12 cellular contexts compared by ENCODE assay signal in genomic region chr2:85057236-85057635, GRCh38.
DNase-seq lines count a peak whose midpoint lies in the region; ATAC-seq and TF ChIP-seq lines count a peak whose summit lies in the region.
"Had no signal": no experiment of that assay in that cellular context is flagged by ENCODE, and none has a peak within 500 bp of the region (broad histone marks: within the 10 kb centered on the region; RNA-seq: fewer than 3 reads in every experiment).

No MANE protein-coding gene starts in this region.

- H3K36me3 ChIP-seq in SK-N-MC (ENCODE audit: insufficient read depth, low read length), result peaks cover 29% of the 10 kb centered on the region
- H3K36me3 ChIP-seq in naive thymus-derived CD4-positive, alpha-beta T cell (ENCODE audit: control insufficient read depth in 2 of 3, insufficient read depth in 3 of 3, low read length in 3 of 3), result peaks cover 0 to 7% (median 4%) of the 10 kb centered on the region in 3 experiments
- H3K36me3 ChIP-seq: uterus had no signal

- no peak for TF ChIP-seq CTCF in HL-60 (IDR thresholded peaks at IDR 0.05; ENCODE audit: insufficient read depth, low read length)

- H3K27ac ChIP-seq in HL-60 (replicated peaks) (peak overlapping the region; percentile 52), SK-N-MC (peak overlapping the region; percentile 89)
- no peak overlapping the region for H3K27ac ChIP-seq in naive thymus-derived CD4-positive, alpha-beta T cell (ENCODE audit: low read depth, low read length)
- H3K27ac ChIP-seq: uterus, VCaP had no signal

- H3K27me3 Mint-ChIP-seq in activated T-cell treated with anti-CD3 and anti-CD28 coated beads, Interleukin-2, amount 50 U/mL, for 24 hours, result no peaks in the 10 kb centered on the region
- peaks cover 0 to 9% (median 0%) of the 10 kb centered on the region in 5 donors for H3K27me3 Mint-ChIP-seq in naive thymus-derived CD4-positive, alpha-beta T cell

- no peaks in the 10 kb centered on the region for H3K27me3 ChIP-seq in HL-60 (ENCODE audit: insufficient read depth, poor library complexity, severe bottlenecking)
- no peaks in the 10 kb centered on the region for H3K27me3 ChIP-seq in naive thymus-derived CD4-positive, alpha-beta T cell (ENCODE audit: control insufficient read depth in 2 of 2, insufficient read depth in 2 of 2, low read length in 2 of 2)
- H3K27me3 ChIP-seq: uterus had no signal

- POLR2A ChIA-PET in naive thymus-derived CD4-positive, alpha-beta T cell (lab: Charles Lee), result no interaction called here

- no peaks in the 10 kb centered on the region for H3K9me3 Mint-ChIP-seq in activated T-cell treated with anti-CD3 and anti-CD28 coated beads, Interleukin-2, amount 50 U/mL, for 24 hours
- no peaks in the 10 kb centered on the region for H3K9me3 Mint-ChIP-seq in naive thymus-derived CD4-positive, alpha-beta T cell

- ATAC-seq in naive thymus-derived CD4-positive, alpha-beta T cell, result no peak
- no peak for ATAC-seq in GM19351 (IDR thresholded peaks at IDR 0.05; ENCODE audit: unreplicated experiment)

- H3K4me1 ChIP-seq in naive thymus-derived CD4-positive, alpha-beta T cell (ENCODE audit: control insufficient read depth in 2 of 2, insufficient read depth in 2 of 2, low read length in 2 of 2), result no peaks in the 10 kb centered on the region
- H3K4me1 ChIP-seq: uterus had no signal

- H3K4me1 Mint-ChIP-seq in activated T-cell treated with anti-CD3 and anti-CD28 coated beads, Interleukin-2, amount 50 U/mL, for 24 hours (ENCODE audit: low read depth), result peaks cover 35% of the 10 kb centered on the region
- peaks cover 20 to 61% (median 51%) of the 10 kb centered on the region in 7 donors for H3K4me1 Mint-ChIP-seq in naive thymus-derived CD4-positive, alpha-beta T cell

- no peaks in the 10 kb centered on the region for H3K9me3 ChIP-seq in SK-N-MC (ENCODE audit: low read depth, low read length)
- no peaks in the 10 kb centered on the region for H3K9me3 ChIP-seq in naive thymus-derived CD4-positive, alpha-beta T cell (ENCODE audit: control insufficient read depth in 2 of 3, low read length in 3 of 3)
- H3K9me3 ChIP-seq: uterus had no signal

- H3K4me3 Mint-ChIP-seq in activated T-cell treated with anti-CD3 and anti-CD28 coated beads, Interleukin-2, amount 50 U/mL, for 24 hours, result no peak overlapping the region
- H3K4me3 Mint-ChIP-seq in naive thymus-derived CD4-positive, alpha-beta T cell, result peak overlapping the region in 6 of 10 donors; percentile 1 to 44 (median 20)

- peak overlapping the region; percentile 70 for H3K27ac Mint-ChIP-seq in activated T-cell treated with anti-CD3 and anti-CD28 coated beads, Interleukin-2, amount 50 U/mL, for 24 hours
- H3K27ac Mint-ChIP-seq in naive thymus-derived CD4-positive, alpha-beta T cell, result peak overlapping the region in 7 of 9 donors; percentile 54 to 69 (median 67)

- CTCF ChIA-PET in naive thymus-derived CD4-positive, alpha-beta T cell (lab: Charles Lee), result no interaction called here

- H3K4me3 ChIP-seq in HL-60 (replicated peaks; ENCODE audit: insufficient read depth, low read length) (no peak overlapping the region), SK-N-MC (peak overlapping the region; percentile 28)
- no peak overlapping the region for H3K4me3 ChIP-seq in naive thymus-derived CD4-positive, alpha-beta T cell (ENCODE audit: low read length)
- H3K4me3 ChIP-seq: uterus had no signal

- no peak overlapping the region for H3K9ac ChIP-seq in SK-N-MC (ENCODE audit: insufficient read length)

- DNase-seq in activated T-cell treated with anti-CD3 and anti-CD28 coated beads, Interleukin-2, amount 50 U/mL, for 24 hours, result no peak
- DNase-seq in activated T-cell treated with anti-CD3 and anti-CD28 coated beads for 4 hours, result no peak
- peak in 1 of 2 experiments; percentile 45 for DNase-seq in HL-60 (ENCODE audit: low read depth in 1 of 2, low spot score in 1 of 2)
- no peak for DNase-seq in SK-N-MC (ENCODE audit: low read depth, low spot score)
- DNase-seq in naive thymus-derived CD4-positive, alpha-beta T cell, result no peak
- no peak for DNase-seq in activated gamma-delta T cell (lab: John Stamatoyannopoulos, UW)
- DNase-seq in occipital lobe (lab: John Stamatoyannopoulos, UW), result no peak
- DNase-seq: NCI-H524 treated with DMSO at 0.1 percent for 48 hours, SIG-M5, uterus had no signal

- peaks cover 36% of the 10 kb centered on the region for H3K36me3 Mint-ChIP-seq in activated T-cell treated with anti-CD3 and anti-CD28 coated beads, Interleukin-2, amount 50 U/mL, for 24 hours (ENCODE audit: low read depth)
- H3K36me3 Mint-ChIP-seq in naive thymus-derived CD4-positive, alpha-beta T cell, result peaks cover 0 to 28% (median 11%) of the 10 kb centered on the region in 5 donors

- intact Hi-C loops in naive thymus-derived CD4-positive, alpha-beta T cell (cut with micrococcal nuclease), result no loop called here
